ENCODE assay signal across 21 cellular contexts in the genomic region with DNA sequence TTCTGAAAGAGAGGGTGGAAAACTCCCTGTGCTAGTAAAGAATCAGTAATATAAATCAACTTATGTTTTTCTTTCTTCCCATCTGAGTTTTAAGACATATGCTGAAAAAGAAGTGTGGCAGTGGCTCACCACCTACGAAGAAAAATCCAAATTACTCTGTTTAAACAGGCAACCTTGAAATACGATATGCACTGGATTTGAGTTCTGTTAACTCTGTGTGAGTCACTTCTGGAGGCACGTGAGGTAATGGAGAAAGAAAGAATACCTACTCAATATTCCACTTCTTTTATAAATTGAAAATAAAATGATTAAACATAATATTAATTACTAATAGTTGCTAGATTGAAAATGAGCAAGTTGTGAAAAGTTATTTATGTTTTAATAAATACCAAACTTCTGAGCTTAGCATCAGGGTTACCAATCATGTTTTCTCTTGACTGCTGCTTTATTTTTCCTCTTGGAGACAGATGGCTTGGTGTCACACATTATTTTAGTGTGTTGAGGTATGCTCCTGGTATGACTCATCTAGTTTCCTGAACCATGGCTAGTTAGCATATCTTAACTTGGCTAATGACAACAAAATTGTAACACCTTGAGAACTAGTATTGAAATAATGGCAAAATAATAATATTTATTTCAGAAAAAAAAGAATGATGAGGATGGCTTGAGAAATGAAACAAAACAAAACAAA.
A peak's percentile ranks its signal among the peaks of the same experiment; 100 is the strongest.
DNase-seq lines count a peak whose midpoint lies in the region; ATAC-seq lines count a peak whose summit lies in the region.
"Had no signal": no experiment of that assay in that cellular context is flagged by ENCODE, and none has a peak within 500 bp of the region (broad histone marks: within the 10 kb centered on the region; RNA-seq: fewer than 3 reads in every experiment).

No MANE protein-coding gene starts in this region.

- H3K9ac ChIP-seq in HUES48 (ENCODE audit: low read depth, low read length), result no peak overlapping the region

- H3K27ac ChIP-seq in HUES48 (ENCODE audit: low read depth, low read length), result peak overlapping the region; percentile 4
- H3K27ac ChIP-seq: ascending aorta, epithelial cell of prostate, left lung, tibial artery had no signal

- H3K27ac Mint-ChIP-seq in natural killer cell treated with Interleukin-12 subunit alpha and Interleukin-12 subunit beta and Interleukin-15 and Interleukin-18, amount 100 ng/mL, for 72 hours, result no peak overlapping the region
- H3K27ac Mint-ChIP-seq: activated CD4-positive, alpha-beta memory T cell treated with anti-CD3 and anti-CD28 coated beads for 36 hours; activated naive CD4-positive, alpha-beta T cell treated with anti-CD3 and anti-CD28 coated beads for 36 hours; stimulated activated memory B cell treated with anti-CD40 and anti-IgM and Interleukin-4, amounts not matched to agents 10 μg/mL and 1 μg/mL and 100 μg/mL, for 72 hours; T-helper 1 cell treated with Interleukin-12 subunit alpha and Interleukin-12 subunit beta and Interleukin-4 antibody, amounts not matched to agents 30 μg/mL and 1 μg/mL, for 36 hours had no signal

- H3K36me3 Mint-ChIP-seq in natural killer cell treated with Interleukin-12 subunit alpha and Interleukin-12 subunit beta and Interleukin-15 and Interleukin-18, amount 100 ng/mL, for 72 hours, result peaks cover 6% of the 10 kb centered on the region
- H3K36me3 Mint-ChIP-seq: activated CD4-positive, alpha-beta memory T cell treated with anti-CD3 and anti-CD28 coated beads for 36 hours; stimulated activated memory B cell treated with anti-CD40 and anti-IgM and Interleukin-4, amounts not matched to agents 10 μg/mL and 1 μg/mL and 100 μg/mL, for 72 hours had no signal

- no peaks in the 10 kb centered on the region for H3K27me3 Mint-ChIP-seq in natural killer cell treated with Interleukin-12 subunit alpha and Interleukin-12 subunit beta and Interleukin-15 and Interleukin-18, amount 100 ng/mL, for 72 hours
- H3K27me3 Mint-ChIP-seq: activated CD4-positive, alpha-beta memory T cell treated with anti-CD3 and anti-CD28 coated beads for 36 hours; stimulated activated memory B cell treated with anti-CD40 and anti-IgM and Interleukin-4, amounts not matched to agents 10 μg/mL and 1 μg/mL and 100 μg/mL, for 72 hours had no signal

- H3K4me1 ChIP-seq in HUES48 (ENCODE audit: control insufficient read depth, insufficient read depth, low read length), result peaks cover 11% of the 10 kb centered on the region
- H3K4me1 ChIP-seq: ascending aorta, left lung, tibial artery had no signal

- no peak overlapping the region for H3K4me3 Mint-ChIP-seq in natural killer cell treated with Interleukin-12 subunit alpha and Interleukin-12 subunit beta and Interleukin-15 and Interleukin-18, amount 100 ng/mL, for 72 hours
- H3K4me3 Mint-ChIP-seq: activated CD4-positive, alpha-beta memory T cell treated with anti-CD3 and anti-CD28 coated beads for 36 hours; activated naive CD4-positive, alpha-beta T cell treated with anti-CD3 and anti-CD28 coated beads for 36 hours; stimulated activated memory B cell treated with anti-CD40 and anti-IgM and Interleukin-4, amounts not matched to agents 10 μg/mL and 1 μg/mL and 100 μg/mL, for 72 hours; T-helper 1 cell treated with Interleukin-12 subunit alpha and Interleukin-12 subunit beta and Interleukin-4 antibody, amounts not matched to agents 30 μg/mL and 1 μg/mL, for 36 hours had no signal

- H3K4me1 Mint-ChIP-seq in natural killer cell treated with Interleukin-12 subunit alpha and Interleukin-12 subunit beta and Interleukin-15 and Interleukin-18, amount 100 ng/mL, for 72 hours (ENCODE audit: low read depth in 2 of 2), result no peaks in the 10 kb centered on the region
- H3K4me1 Mint-ChIP-seq: stimulated activated memory B cell treated with anti-CD40 and anti-IgM and Interleukin-4, amounts not matched to agents 10 μg/mL and 1 μg/mL and 100 μg/mL, for 72 hours had no signal

- H3K9me3 ChIP-seq in HUES48 (ENCODE audit: control insufficient read depth, insufficient read depth, low read length), result no peaks in the 10 kb centered on the region
- H3K9me3 ChIP-seq: ascending aorta, left lung, tibial artery had no signal

- no peaks in the 10 kb centered on the region for H3K27me3 ChIP-seq in HUES48 (ENCODE audit: control insufficient read depth, insufficient read depth, low read length)
- H3K27me3 ChIP-seq: ascending aorta, left lung, tibial artery had no signal

- ATAC-seq in HG02588 (IDR thresholded peaks at IDR 0.05; ENCODE audit: unreplicated experiment), result no peak
- ATAC-seq in natural killer cell treated with Interleukin-12 subunit alpha and Interleukin-12 subunit beta and Interleukin-15 and Interleukin-18, amount 100 ng/mL, for 72 hours, result no peak
- ATAC-seq: HCT116; left lung; stimulated activated memory B cell treated with anti-CD40 and anti-IgM and Interleukin-4, amounts not matched to agents 10 μg/mL and 1 μg/mL and 100 μg/mL, for 72 hours had no signal

- no peak overlapping the region for H3K4me3 ChIP-seq in HUES48 (ENCODE audit: low read depth, low read length)
- H3K4me3 ChIP-seq: ascending aorta, left lung, tibial artery had no signal

- H3K9me3 Mint-ChIP-seq in natural killer cell treated with Interleukin-12 subunit alpha and Interleukin-12 subunit beta and Interleukin-15 and Interleukin-18, amount 100 ng/mL, for 72 hours, result peaks cover 21% of the 10 kb centered on the region

- H3K36me3 ChIP-seq in HUES48 (ENCODE audit: control insufficient read depth, insufficient read depth, low read length), result no peaks in the 10 kb centered on the region
- H3K36me3 ChIP-seq: ascending aorta, left lung, tibial artery had no signal

- DNase-seq in COLO668 (lab: John Stamatoyannopoulos, UW; ENCODE audit: unreplicated experiment) (peak; percentile 13), SHP77 (lab: John Stamatoyannopoulos, UW) (peak; percentile 10 to 26), inferior parietal cortex (ENCODE audit: extremely low spot score) (peak; percentile 32), iPS-NIHi7 (ENCODE audit: extremely low spot score) (no peak), NOMO-1 treated with DMSO at 0.1 percent for 48 hours (lab: John Stamatoyannopoulos, UW; ENCODE audit: unreplicated experiment) (no peak)
- no peak for DNase-seq in natural killer cell treated with Interleukin-12 subunit alpha and Interleukin-12 subunit beta and Interleukin-15 and Interleukin-18, amount 100 ng/mL, for 72 hours (ENCODE audit: low spot score)
- DNase-seq: activated CD4-positive, alpha-beta memory T cell treated with anti-CD3 and anti-CD28 coated beads for 36 hours; activated naive CD4-positive, alpha-beta T cell treated with anti-CD3 and anti-CD28 coated beads for 36 hours; activated T-cell treated with anti-CD3 and anti-CD28 coated beads, Interleukin-2, amount 50 U/mL, for 1 hour; foreskin melanocyte; left lung; NCI-H2227 treated with DMSO at 0.1 percent for 48 hours; nucleus accumbens; tibial artery had no signal

Comparison
In these comparisons a context has a peak if more than half of its experiments do, and no peak if none do; other contexts are left out.
1. DNase-seq: peak in COLO668 (single experiment), SHP77 (2 of 2) and inferior parietal cortex (single experiment); none in iPS-NIHi7 (single experiment), natural killer cell treated with Interleukin-12 subunit alpha and Interleukin-12 subunit beta and Interleukin-15 and Interleukin-18, amount 100 ng/mL, for 72 hours (single experiment) and NOMO-1 treated with DMSO at 0.1 percent for 48 hours (single experiment).